In the genomic region with DNA sequence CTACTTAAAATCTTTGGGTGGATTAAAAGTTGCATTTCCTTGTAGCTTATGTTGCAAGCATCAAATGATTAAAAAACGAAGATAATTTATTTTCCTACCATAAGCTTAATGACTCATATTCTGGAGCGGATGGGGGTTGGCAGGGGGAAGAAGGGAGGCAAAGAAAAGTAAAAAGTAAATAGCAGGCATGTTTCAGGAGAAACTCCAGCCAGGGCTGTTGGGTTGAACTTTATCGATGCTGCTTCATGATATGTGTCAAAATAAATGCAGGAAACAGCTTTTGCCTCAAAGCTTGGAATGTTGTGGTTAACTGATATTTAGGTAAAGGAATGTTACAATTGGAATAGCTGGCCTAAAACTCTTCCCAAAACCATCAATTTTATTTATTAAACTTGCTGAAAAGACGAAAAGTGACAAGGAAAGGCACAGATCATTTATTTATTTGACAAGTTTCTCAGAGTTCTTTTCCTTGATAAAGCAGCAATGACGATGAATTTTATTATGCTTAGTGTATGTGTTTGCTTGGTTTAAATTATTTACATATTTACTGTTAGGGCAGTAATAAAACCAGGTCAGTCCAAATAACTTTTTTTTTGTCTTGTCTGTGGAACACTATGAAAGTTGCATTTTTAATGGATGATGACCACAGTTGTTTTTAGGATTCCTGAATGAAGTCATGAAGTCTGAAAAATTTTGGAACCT, we compare ENCODE assay signal across 10 cellular contexts.
DNase-seq lines count a peak whose midpoint lies in the region; FAIRE-seq and TF ChIP-seq lines count a peak whose summit lies in the region.
"Had no signal": no experiment of that assay in that cellular context is flagged by ENCODE, and none has a peak within 500 bp of the region (broad histone marks: within the 10 kb centered on the region; RNA-seq: fewer than 3 reads in every experiment).

No MANE protein-coding gene starts in this region.

- H3K27me3 ChIP-seq in ascending aorta = no peaks in the 10 kb centered on the region
- no peaks in the 10 kb centered on the region for H3K27me3 ChIP-seq in tibial artery
- H3K27me3 ChIP-seq in CD4-positive, alpha-beta memory T cell (ENCODE audit: insufficient read depth, low read length) = no peaks in the 10 kb centered on the region
- H3K27me3 ChIP-seq: neural progenitor cell had no signal

- H3K27me3 Mint-ChIP-seq in glutamatergic neuron (ENCODE audit: unreplicated experiment) = no peaks in the 10 kb centered on the region
- H3K27me3 Mint-ChIP-seq in CD4-positive, alpha-beta memory T cell = peaks cover 0 to 7% of the 10 kb centered on the region in 2 donors

- H3K9me3 ChIP-seq in ascending aorta (no peaks in the 10 kb centered on the region), tibial artery (no peaks in the 10 kb centered on the region)
- H3K9me3 ChIP-seq in CD4-positive, alpha-beta memory T cell (ENCODE audit: control insufficient read depth in 1 of 2, low read length in 2 of 2) = no peaks in the 10 kb centered on the region

- CTCF ChIA-PET in CD4-positive, alpha-beta memory T cell (lab: Charles Lee; ENCODE audit: partially characterized antibody) = no interaction called here

- H3K36me3 Mint-ChIP-seq in glutamatergic neuron (ENCODE audit: unreplicated experiment) = peaks cover 6% of the 10 kb centered on the region
- no peaks in the 10 kb centered on the region for H3K36me3 Mint-ChIP-seq in CD4-positive, alpha-beta memory T cell
- H3K36me3 Mint-ChIP-seq: neural progenitor cell, T-cell had no signal

- H3K9me3 Mint-ChIP-seq in glutamatergic neuron (ENCODE audit: unreplicated experiment) = peaks cover 10% of the 10 kb centered on the region
- H3K9me3 Mint-ChIP-seq in CD4-positive, alpha-beta memory T cell = no peaks in the 10 kb centered on the region
- H3K9me3 Mint-ChIP-seq: T-cell had no signal

- H3K4me1 ChIP-seq in ascending aorta (peaks cover 0 to 22% of the 10 kb centered on the region in 2 donors), tibial artery (peaks cover 0 to 57% (median 15%) of the 10 kb centered on the region in 4 donors)
- no peaks in the 10 kb centered on the region for H3K4me1 ChIP-seq in CD4-positive, alpha-beta memory T cell (ENCODE audit: insufficient read depth, low read length)

- no peak overlapping the region for H3K4me3 Mint-ChIP-seq in glutamatergic neuron (ENCODE audit: unreplicated experiment)
- no peak overlapping the region for H3K4me3 Mint-ChIP-seq in CD4-positive, alpha-beta memory T cell
- H3K4me3 Mint-ChIP-seq: neural progenitor cell, T-cell had no signal

- H3K36me3 ChIP-seq in ascending aorta (no peaks in the 10 kb centered on the region), tibial artery (no peaks in the 10 kb centered on the region)
- H3K36me3 ChIP-seq in CD4-positive, alpha-beta memory T cell (ENCODE audit: insufficient read depth, low read length) = no peaks in the 10 kb centered on the region
- H3K36me3 ChIP-seq: neural progenitor cell had no signal

- H3K27ac ChIP-seq in ascending aorta (peak overlapping the region; percentile 71 to 80), tibial artery (peak overlapping the region; percentile 74 to 76)
- H3K27ac ChIP-seq in CD4-positive, alpha-beta memory T cell (ENCODE audit: low read depth, low read length) = no peak overlapping the region
- H3K27ac ChIP-seq: neural progenitor cell had no signal

- POLR2A ChIA-PET in CD4-positive, alpha-beta memory T cell (lab: Charles Lee; ENCODE audit: partially characterized antibody) = no interaction called here

- intact Hi-C loops in ascending aorta (cut with DNase I) = loop anchor here (5.0 kb wide), 2 partner anchors 37 to 77 kb away; no protein-coding TSS in a partner anchor
- intact Hi-C loops in tibial artery (cut with DNase I; ENCODE audit: low total_unique reads) = no loop called here
- intact Hi-C loops in CD4-positive, alpha-beta memory T cell (cut with micrococcal nuclease) = no loop called here

- DNase-seq in HFF-Myc (ENCODE audit: extremely low read depth, low read depth) (peak; percentile 82), ascending aorta (ENCODE audit: low spot score in 2 of 2) (no peak), glutamatergic neuron (no peak), tibial artery (peak in 1 of 2 donors; percentile 34), OCI-M2 (lab: John Stamatoyannopoulos, UW; ENCODE audit: unreplicated experiment) (no peak), D721Med (ENCODE audit: insufficient read length, low spot score) (no peak)
- DNase-seq in CD4-positive, alpha-beta memory T cell = no peak
- DNase-seq: NCI-H510A treated with DMSO at 0.1 percent for 48 hours, T-cell had no signal

- H3K27ac Mint-ChIP-seq in glutamatergic neuron (ENCODE audit: unreplicated experiment) = peak overlapping the region; percentile 23
- H3K27ac Mint-ChIP-seq in CD4-positive, alpha-beta memory T cell = no peak overlapping the region
- H3K27ac Mint-ChIP-seq: neural progenitor cell, T-cell had no signal

- TF ChIP-seq CTCF in HFF-Myc (IDR thresholded peaks at IDR 0.05; ENCODE audit: low read depth, low read length, missing control alignments) = no peak
- TF ChIP-seq CTCF in ascending aorta (IDR thresholded peaks at IDR 0.05) = no peak
- no peak for TF ChIP-seq CTCF in glutamatergic neuron (IDR thresholded peaks at IDR 0.05; ENCODE audit: partially characterized antibody, unreplicated experiment)
- no peak for TF ChIP-seq CTCF in tibial artery (IDR thresholded peaks at IDR 0.05)
- no peak for TF ChIP-seq CTCF in D721Med (IDR thresholded peaks at IDR 0.05; ENCODE audit: insufficient read depth, missing control alignments)

- H3K4me1 Mint-ChIP-seq in glutamatergic neuron (ENCODE audit: low read depth, unreplicated experiment) = peaks cover 47% of the 10 kb centered on the region
- H3K4me1 Mint-ChIP-seq in CD4-positive, alpha-beta memory T cell = no peaks in the 10 kb centered on the region
- H3K4me1 Mint-ChIP-seq: T-cell had no signal

- H3K4me3 ChIP-seq in HFF-Myc (replicated peaks; ENCODE audit: low read depth, low read length) (no peak overlapping the region), ascending aorta (peak overlapping the region in 1 of 2 donors; percentile 14), tibial artery (peak overlapping the region in 1 of 2 donors; percentile 5)
- H3K4me3 ChIP-seq in CD4-positive, alpha-beta memory T cell (ENCODE audit: low read length in 2 of 2) = no peak overlapping the region
- H3K4me3 ChIP-seq: neural progenitor cell had no signal

- no peak for FAIRE-seq in D721Med (lab: Jason Lieb, UNC)
